In genomic region chr18:23226930-23227728, GRCh38 we compare ENCODE assay signal across 1 cellular context.
A peak's percentile ranks its signal among the peaks of the same experiment; 100 is the strongest.
TF ChIP-seq lines count a peak whose summit lies in the region.

No MANE protein-coding gene starts in this region.

TF ChIP-seq in K562, 482 proteins besides CTCF, POLR2A, EP300 and RAD21 (continued from another document):
- no peak for TF ChIP-seq ZNF655 (CRISPR knock-in tag; IDR thresholded peaks at IDR 0.05)
- TF ChIP-seq SOX6 (IDR thresholded peaks at IDR 0.05), result peak; percentile 50; the same call in 1 of the 2 replicates
- TF ChIP-seq FOXO4 (CRISPR knock-in tag; IDR thresholded peaks at IDR 0.05), result no peak
- TF ChIP-seq ELF4 (CRISPR knock-in tag; IDR thresholded peaks at IDR 0.05), result no peak
- TF ChIP-seq DPF2 (IDR thresholded peaks at IDR 0.05), result peak; percentile 39; the same call in 1 of the 2 replicates
- TF ChIP-seq ZNF280B (CRISPR knock-in tag; IDR thresholded peaks at IDR 0.05), result no peak
- TF ChIP-seq ZBTB5 (IDR thresholded peaks at IDR 0.05), result no peak
- no peak for TF ChIP-seq SIN3B (IDR thresholded peaks at IDR 0.05; ENCODE audit: low read depth)
